ENCODE assay signal across 1 cellular context in the genomic region with DNA sequence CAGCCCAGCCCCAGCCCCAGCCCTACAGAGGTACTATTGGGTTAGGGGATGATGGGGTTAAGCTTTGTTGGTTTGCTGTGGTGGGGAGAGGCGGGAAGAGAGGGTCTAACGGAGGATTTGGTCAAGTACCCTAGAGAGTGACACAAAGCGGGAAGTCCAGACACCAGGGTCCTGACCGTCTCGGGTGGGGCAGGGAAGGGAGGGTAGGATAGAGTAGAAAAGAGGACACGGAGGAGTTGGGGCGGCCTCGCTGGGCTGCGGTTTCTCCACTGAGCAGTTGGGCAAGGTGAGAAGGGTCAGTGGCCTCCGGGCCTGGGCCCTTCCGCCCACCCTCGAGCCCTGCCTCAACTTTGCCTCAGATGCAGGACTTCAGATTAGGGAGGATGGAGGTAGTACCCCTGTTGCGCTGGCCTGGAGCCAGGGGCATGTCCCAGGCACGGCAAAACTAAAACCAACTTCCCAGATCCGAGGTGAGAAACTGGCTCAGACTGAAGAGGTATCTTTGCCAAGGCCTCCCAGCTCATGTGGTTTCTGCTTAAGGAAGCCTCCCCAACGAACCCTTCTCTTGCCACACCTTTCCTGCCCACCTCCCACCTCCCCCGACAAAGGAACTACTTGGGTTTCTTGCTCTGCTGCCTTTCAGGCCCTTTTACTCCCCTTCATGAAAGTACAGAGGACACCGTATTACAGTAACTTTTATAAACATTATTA.
A peak's percentile ranks its signal among the peaks of the same experiment; 100 is the strongest.
TF ChIP-seq lines count a peak whose summit lies in the region.

No MANE protein-coding gene starts in this region.

TF ChIP-seq in HEK293, 187 proteins besides CTCF, POLR2A, EP300 and RAD21 (continued from another document):
- TF ChIP-seq, protein P1, sequence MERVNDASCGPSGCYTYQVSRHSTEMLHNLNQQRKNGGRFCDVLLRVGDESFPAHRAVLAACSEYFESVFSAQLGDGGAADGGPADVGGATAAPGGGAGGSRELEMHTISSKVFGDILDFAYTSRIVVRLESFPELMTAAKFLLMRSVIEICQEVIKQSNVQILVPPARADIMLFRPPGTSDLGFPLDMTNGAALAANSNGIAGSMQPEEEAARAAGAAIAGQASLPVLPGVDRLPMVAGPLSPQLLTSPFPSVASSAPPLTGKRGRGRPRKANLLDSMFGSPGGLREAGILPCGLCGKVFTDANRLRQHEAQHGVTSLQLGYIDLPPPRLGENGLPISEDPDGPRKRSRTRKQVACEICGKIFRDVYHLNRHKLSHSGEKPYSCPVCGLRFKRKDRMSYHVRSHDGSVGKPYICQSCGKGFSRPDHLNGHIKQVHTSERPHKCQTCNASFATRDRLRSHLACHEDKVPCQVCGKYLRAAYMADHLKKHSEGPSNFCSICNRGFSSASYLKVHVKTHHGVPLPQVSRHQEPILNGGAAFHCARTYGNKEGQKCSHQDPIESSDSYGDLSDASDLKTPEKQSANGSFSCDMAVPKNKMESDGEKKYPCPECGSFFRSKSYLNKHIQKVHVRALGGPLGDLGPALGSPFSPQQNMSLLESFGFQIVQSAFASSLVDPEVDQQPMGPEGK (tag by site-specific recombination; IDR thresholded peaks at IDR 0.05) = peak; percentile 20
- TF ChIP-seq, protein P2, sequence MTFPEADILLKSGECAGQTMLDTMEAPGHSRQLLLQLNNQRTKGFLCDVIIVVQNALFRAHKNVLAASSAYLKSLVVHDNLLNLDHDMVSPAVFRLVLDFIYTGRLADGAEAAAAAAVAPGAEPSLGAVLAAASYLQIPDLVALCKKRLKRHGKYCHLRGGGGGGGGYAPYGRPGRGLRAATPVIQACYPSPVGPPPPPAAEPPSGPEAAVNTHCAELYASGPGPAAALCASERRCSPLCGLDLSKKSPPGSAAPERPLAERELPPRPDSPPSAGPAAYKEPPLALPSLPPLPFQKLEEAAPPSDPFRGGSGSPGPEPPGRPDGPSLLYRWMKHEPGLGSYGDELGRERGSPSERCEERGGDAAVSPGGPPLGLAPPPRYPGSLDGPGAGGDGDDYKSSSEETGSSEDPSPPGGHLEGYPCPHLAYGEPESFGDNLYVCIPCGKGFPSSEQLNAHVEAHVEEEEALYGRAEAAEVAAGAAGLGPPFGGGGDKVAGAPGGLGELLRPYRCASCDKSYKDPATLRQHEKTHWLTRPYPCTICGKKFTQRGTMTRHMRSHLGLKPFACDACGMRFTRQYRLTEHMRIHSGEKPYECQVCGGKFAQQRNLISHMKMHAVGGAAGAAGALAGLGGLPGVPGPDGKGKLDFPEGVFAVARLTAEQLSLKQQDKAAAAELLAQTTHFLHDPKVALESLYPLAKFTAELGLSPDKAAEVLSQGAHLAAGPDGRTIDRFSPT (tag by site-specific recombination; IDR thresholded peaks at IDR 0.05) = peak; percentile 30; the same call in 1 of the 2 replicates
- 0 out of 2 replicates have a peak, but pooled peaks have one; percentile 41 for TF ChIP-seq ZNF366 (tag by site-specific recombination; conservative IDR thresholded peaks at IDR 0.05)
- 0 out of 2 replicates have a peak, but pooled peaks have one; percentile 20 for TF ChIP-seq ZNF660 (tag by site-specific recombination; IDR thresholded peaks at IDR 0.05)
- TF ChIP-seq PRDM1 (tag by site-specific recombination; IDR thresholded peaks at IDR 0.05) = 0 out of 2 replicates have a peak, but pooled peaks have one; percentile 6
- TF ChIP-seq, protein P3, sequence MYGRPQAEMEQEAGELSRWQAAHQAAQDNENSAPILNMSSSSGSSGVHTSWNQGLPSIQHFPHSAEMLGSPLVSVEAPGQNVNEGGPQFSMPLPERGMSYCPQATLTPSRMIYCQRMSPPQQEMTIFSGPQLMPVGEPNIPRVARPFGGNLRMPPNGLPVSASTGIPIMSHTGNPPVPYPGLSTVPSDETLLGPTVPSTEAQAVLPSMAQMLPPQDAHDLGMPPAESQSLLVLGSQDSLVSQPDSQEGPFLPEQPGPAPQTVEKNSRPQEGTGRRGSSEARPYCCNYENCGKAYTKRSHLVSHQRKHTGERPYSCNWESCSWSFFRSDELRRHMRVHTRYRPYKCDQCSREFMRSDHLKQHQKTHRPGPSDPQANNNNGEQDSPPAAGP (tag by site-specific recombination; IDR thresholded peaks at IDR 0.05) = 0 out of 2 replicates have a peak, but pooled peaks have one; percentile 38
- TF ChIP-seq ZXDB (tag by site-specific recombination; IDR thresholded peaks at IDR 0.05) = peak; percentile 37
- TF ChIP-seq, protein P4, sequence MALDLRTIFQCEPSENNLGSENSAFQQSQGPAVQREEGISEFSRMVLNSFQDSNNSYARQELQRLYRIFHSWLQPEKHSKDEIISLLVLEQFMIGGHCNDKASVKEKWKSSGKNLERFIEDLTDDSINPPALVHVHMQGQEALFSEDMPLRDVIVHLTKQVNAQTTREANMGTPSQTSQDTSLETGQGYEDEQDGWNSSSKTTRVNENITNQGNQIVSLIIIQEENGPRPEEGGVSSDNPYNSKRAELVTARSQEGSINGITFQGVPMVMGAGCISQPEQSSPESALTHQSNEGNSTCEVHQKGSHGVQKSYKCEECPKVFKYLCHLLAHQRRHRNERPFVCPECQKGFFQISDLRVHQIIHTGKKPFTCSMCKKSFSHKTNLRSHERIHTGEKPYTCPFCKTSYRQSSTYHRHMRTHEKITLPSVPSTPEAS (tag by site-specific recombination; IDR thresholded peaks at IDR 0.05) = no peak
- peak; percentile 27; the same call in 1 of the 2 replicates for TF ChIP-seq ZBTB20 (tag by site-specific recombination; IDR thresholded peaks at IDR 0.05)
- peak; percentile 73; the same call in 1 of the 2 replicates for TF ChIP-seq WT1 (tag by site-specific recombination; IDR thresholded peaks at IDR 0.05)
- TF ChIP-seq ZFHX2 (tag by site-specific recombination; conservative IDR thresholded peaks at IDR 0.05) = peak; percentile 36
- 0 out of 2 replicates have a peak, but pooled peaks have one; percentile 9 for TF ChIP-seq ZNF629 (tag by site-specific recombination; IDR thresholded peaks at IDR 0.05)
- TF ChIP-seq BCL11B (tag by site-specific recombination; IDR thresholded peaks at IDR 0.05; ENCODE audit: low read depth) = 0 out of 2 replicates have a peak, but pooled peaks have one; percentile 56
- TF ChIP-seq ZNF335 (tag by site-specific recombination; conservative IDR thresholded peaks at IDR 0.05) = peak; percentile 93
- no peak for TF ChIP-seq ZNF530 (tag by site-specific recombination; IDR thresholded peaks at IDR 0.05; ENCODE audit: low read depth)
- peak; percentile 41; the same call in 1 of the 2 replicates for TF ChIP-seq ZBTB7A (tag by site-specific recombination; IDR thresholded peaks at IDR 0.05; ENCODE audit: low read depth)
- TF ChIP-seq, protein P5, sequence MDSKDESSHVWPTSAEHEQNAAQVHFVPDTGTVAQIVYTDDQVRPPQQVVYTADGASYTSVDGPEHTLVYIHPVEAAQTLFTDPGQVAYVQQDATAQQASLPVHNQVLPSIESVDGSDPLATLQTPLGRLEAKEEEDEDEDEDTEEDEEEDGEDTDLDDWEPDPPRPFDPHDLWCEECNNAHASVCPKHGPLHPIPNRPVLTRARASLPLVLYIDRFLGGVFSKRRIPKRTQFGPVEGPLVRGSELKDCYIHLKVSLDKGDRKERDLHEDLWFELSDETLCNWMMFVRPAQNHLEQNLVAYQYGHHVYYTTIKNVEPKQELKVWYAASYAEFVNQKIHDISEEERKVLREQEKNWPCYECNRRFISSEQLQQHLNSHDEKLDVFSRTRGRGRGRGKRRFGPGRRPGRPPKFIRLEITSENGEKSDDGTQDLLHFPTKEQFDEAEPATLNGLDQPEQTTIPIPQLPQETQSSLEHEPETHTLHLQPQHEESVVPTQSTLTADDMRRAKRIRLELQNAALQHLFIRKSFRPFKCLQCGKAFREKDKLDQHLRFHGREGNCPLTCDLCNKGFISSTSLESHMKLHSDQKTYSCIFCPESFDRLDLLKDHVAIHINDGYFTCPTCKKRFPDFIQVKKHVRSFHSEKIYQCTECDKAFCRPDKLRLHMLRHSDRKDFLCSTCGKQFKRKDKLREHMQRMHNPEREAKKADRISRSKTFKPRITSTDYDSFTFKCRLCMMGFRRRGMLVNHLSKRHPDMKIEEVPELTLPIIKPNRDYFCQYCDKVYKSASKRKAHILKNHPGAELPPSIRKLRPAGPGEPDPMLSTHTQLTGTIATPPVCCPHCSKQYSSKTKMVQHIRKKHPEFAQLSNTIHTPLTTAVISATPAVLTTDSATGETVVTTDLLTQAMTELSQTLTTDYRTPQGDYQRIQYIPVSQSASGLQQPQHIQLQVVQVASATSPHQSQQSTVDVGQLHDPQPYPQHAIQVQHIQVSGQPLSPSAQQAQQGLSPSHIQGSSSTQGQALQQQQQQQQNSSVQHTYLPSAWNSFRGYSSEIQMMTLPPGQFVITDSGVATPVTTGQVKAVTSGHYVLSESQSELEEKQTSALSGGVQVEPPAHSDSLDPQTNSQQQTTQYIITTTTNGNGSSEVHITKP (tag by site-specific recombination; IDR thresholded peaks at IDR 0.05) = peak; percentile 51; the same call in 1 of the 2 replicates
